In genomic region chr6:89034586-89035251, GRCh38 we compare ENCODE assay signal across 9 cellular contexts. TPM values are rescaled to one million over a fixed set of nuclear protein-coding genes. Genes with fewer than 3 reads are reported as not detected.
A peak's percentile ranks its signal among the peaks of the same experiment; 100 is the strongest.
DNase-seq lines count a peak whose midpoint lies in the region; ATAC-seq and TF ChIP-seq lines count a peak whose summit lies in the region.
"Had no signal": no experiment of that assay in that cellular context is flagged by ENCODE, and none has a peak within 500 bp of the region (broad histone marks: within the 10 kb centered on the region; RNA-seq: fewer than 3 reads in every experiment).

No MANE protein-coding gene starts in this region.

- DNase-seq in A172 (ENCODE audit: low spot score): peak; percentile 22
- DNase-seq in NCI-H146 (lab: John Stamatoyannopoulos, UW): peak; percentile 65
- peak; percentile 32 for DNase-seq in colonic mucosa
- DNase-seq in NCI-H1694 treated with DMSO at 0.1 percent for 48 hours (lab: John Stamatoyannopoulos, UW): no peak
- no peak for DNase-seq in stimulated activated naive CD8-positive, alpha-beta T cell treated with anti-CD3 and anti-CD28 coated beads, Interleukin-15, amount 100 ng/mL, for 72 hours
- DNase-seq in activated CD4-positive, alpha-beta T cell treated with anti-CD3 and anti-CD28 coated beads for 1 hour: no peak
- DNase-seq: mesendoderm had no signal

- H3K4me3 Mint-ChIP-seq in stimulated activated naive CD8-positive, alpha-beta T cell treated with anti-CD3 and anti-CD28 coated beads, Interleukin-15, amount 100 ng/mL, for 72 hours: no peak overlapping the region

- H3K4me3 ChIP-seq in colonic mucosa (no peak overlapping the region), mucosa of stomach (ENCODE audit: low read length) (no peak overlapping the region)

- TF ChIP-seq CTCF in colonic mucosa (IDR thresholded peaks at IDR 0.05): no peak

- H3K27ac Mint-ChIP-seq in stimulated activated naive CD8-positive, alpha-beta T cell treated with anti-CD3 and anti-CD28 coated beads, Interleukin-15, amount 100 ng/mL, for 72 hours: peak overlapping the region in 1 of 2 donors; percentile 64

- H3K36me3 ChIP-seq in colonic mucosa (no peaks in the 10 kb centered on the region), mucosa of stomach (ENCODE audit: control insufficient read depth, insufficient read depth, low read length) (no peaks in the 10 kb centered on the region)

- H3K27ac ChIP-seq in colonic mucosa: peak overlapping the region; percentile 90

- peaks cover 24 to 27% of the 10 kb centered on the region in 2 donors for H3K9me3 Mint-ChIP-seq in stimulated activated naive CD8-positive, alpha-beta T cell treated with anti-CD3 and anti-CD28 coated beads, Interleukin-15, amount 100 ng/mL, for 72 hours

- no peaks in the 10 kb centered on the region for H3K27me3 Mint-ChIP-seq in stimulated activated naive CD8-positive, alpha-beta T cell treated with anti-CD3 and anti-CD28 coated beads, Interleukin-15, amount 100 ng/mL, for 72 hours

- intact Hi-C loops in colonic mucosa (cut with DNase I): no loop called here

- no peaks in the 10 kb centered on the region for H3K4me1 Mint-ChIP-seq in stimulated activated naive CD8-positive, alpha-beta T cell treated with anti-CD3 and anti-CD28 coated beads, Interleukin-15, amount 100 ng/mL, for 72 hours

- no peak for ATAC-seq in stimulated activated naive CD8-positive, alpha-beta T cell treated with anti-CD3 and anti-CD28 coated beads, Interleukin-15, amount 100 ng/mL, for 72 hours
- ATAC-seq in GM21723 (IDR thresholded peaks at IDR 0.05; ENCODE audit: unreplicated experiment): no peak

- H3K9me3 ChIP-seq in colonic mucosa: no peaks in the 10 kb centered on the region
- no peaks in the 10 kb centered on the region for H3K9me3 ChIP-seq in mucosa of stomach (ENCODE audit: control insufficient read depth, low read length)

- H3K27me3 ChIP-seq in colonic mucosa (no peaks in the 10 kb centered on the region), mucosa of stomach (ENCODE audit: control insufficient read depth, insufficient read depth, low read length) (no peaks in the 10 kb centered on the region)

- H3K4me1 ChIP-seq in colonic mucosa (peaks cover 8% of the 10 kb centered on the region), mucosa of stomach (ENCODE audit: control insufficient read depth, insufficient read depth, low read length) (peaks cover 23% of the 10 kb centered on the region)

- H3K9ac ChIP-seq in colonic mucosa (ENCODE audit: low read depth in 2 of 2, low read length in 2 of 2) (peak overlapping the region in 1 of 2 donors; percentile 52), mucosa of stomach (ENCODE audit: low read length) (peak overlapping the region; percentile 37)

RNA-seq across cellular contexts. Expression of gene PNRC1, which starts 45.8 kb away (rescaled TPM):
- total RNA-seq in A172 (2014; rRNA removed; shearing (Covaris generic)): 10.9 and 15.3 TPM in 2 replicates
- total RNA-seq in colonic mucosa: 100 to 1,000 TPM in 1 of 2 donors, 10 to 100 TPM in 1; 47.8 to 143 TPM

Comparison
In these comparisons a context has a peak if more than half of its experiments do, and no peak if none do; other contexts are left out.
1. DNase-seq: peak in A172 (single experiment), NCI-H146 (single experiment) and colonic mucosa (single experiment); none in NCI-H1694 treated with DMSO at 0.1 percent for 48 hours (single experiment), stimulated activated naive CD8-positive, alpha-beta T cell treated with anti-CD3 and anti-CD28 coated beads, Interleukin-15, amount 100 ng/mL, for 72 hours (0 of 2) and activated CD4-positive, alpha-beta T cell treated with anti-CD3 and anti-CD28 coated beads for 1 hour (single experiment).